ENCODE assay signal across 24 cellular contexts in the genomic region with DNA sequence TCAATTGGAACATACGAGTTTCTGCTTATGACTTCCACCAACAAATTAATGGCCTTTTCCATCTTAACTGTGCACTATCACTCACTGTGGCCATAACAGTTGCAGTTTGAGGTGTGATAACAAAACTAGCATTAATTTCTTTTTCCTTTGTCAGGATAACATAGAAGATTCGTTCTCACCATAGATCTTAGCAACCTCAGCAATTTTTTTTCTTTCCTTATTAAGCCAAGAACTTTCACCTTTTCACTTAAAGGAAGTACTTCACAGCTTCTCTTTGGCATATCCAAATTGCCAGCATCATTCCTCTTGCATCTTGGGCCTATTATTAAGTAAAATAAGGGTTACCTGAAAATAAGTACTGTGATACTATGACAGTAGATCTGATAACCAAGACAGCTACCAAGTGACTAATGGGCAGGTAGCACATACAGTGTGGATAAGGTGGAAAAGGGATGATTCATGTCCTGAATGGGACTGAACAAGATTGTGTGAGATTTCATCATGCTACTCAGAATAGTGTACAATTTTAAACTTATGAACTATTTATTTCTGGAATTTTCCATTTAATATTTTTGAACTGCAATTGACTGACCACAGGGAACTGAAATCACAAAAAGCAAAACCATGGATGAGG. TPM values are rescaled to one million over a fixed set of nuclear protein-coding genes. Genes with fewer than 3 reads are reported as not detected.
DNase-seq lines count a peak whose midpoint lies in the region; ATAC-seq, FAIRE-seq and TF ChIP-seq lines count a peak whose summit lies in the region.
"Had no signal": no experiment of that assay in that cellular context is flagged by ENCODE, and none has a peak within 500 bp of the region (broad histone marks: within the 10 kb centered on the region; RNA-seq: fewer than 3 reads in every experiment).

No MANE protein-coding gene starts in this region.

- DNase-seq in MCF 10A (ENCODE audit: unreplicated experiment) (no peak), breast epithelium (ENCODE audit: low spot score in 2 of 2) (no peak), PC-9 (no peak), bronchial epithelial cell (ENCODE audit: low read depth) (peak; percentile 77), keratinocyte (ENCODE audit: low read depth, low spot score) (no peak), foreskin fibroblast (no peak)
- DNase-seq: CD4-positive, CD25-positive, alpha-beta regulatory T cell; DMS53; H7; NCI-H1092; NCI-H1417 treated with DMSO at 0.1 percent for 48 hours; NCI-H1694 treated with DMSO at 0.1 percent for 48 hours; NCI-H2081; NCI-H226; NCI-H510A; NCI-H69; OCI-M1; Right ventricle myocardium superior had no signal

- H3K9me2 ChIP-seq in PC-9 (ENCODE audit: insufficient read depth) = no peaks in the 10 kb centered on the region

- H3K9me1 ChIP-seq in keratinocyte (ENCODE audit: control insufficient read depth, extremely low read depth, insufficient read depth, low read length) = no peaks in the 10 kb centered on the region

- CTCF ChIA-PET in MCF 10A (lab: Yijun Ruan, JAX) = interaction anchor here (0.6 kb wide), 1 partner anchor 219 kb away, joined by 3 read pairs; no protein-coding TSS in a partner anchor
- CTCF ChIA-PET in PC-9 (lab: Charles Lee) = no interaction called here

- H3K4me2 ChIP-seq in PC-9 (no peak overlapping the region), keratinocyte (ENCODE audit: control insufficient read depth, extremely low read depth, insufficient read depth, low read depth, low read length) (no peak overlapping the region)
- H3K4me2 ChIP-seq: BLaER1 had no signal

- H3K9ac ChIP-seq in keratinocyte (ENCODE audit: control insufficient read depth, extremely low read depth, insufficient read depth, low read length) = no peak overlapping the region
- H3K9ac ChIP-seq: BLaER1 had no signal

- no peak for TF ChIP-seq CTCF in MCF 10A (IDR thresholded peaks at IDR 0.05; ENCODE audit: unreplicated experiment)
- no peak for TF ChIP-seq CTCF in breast epithelium (IDR thresholded peaks at IDR 0.05)
- TF ChIP-seq CTCF in PC-9 (conservative IDR thresholded peaks at IDR 0.05) = no peak
- TF ChIP-seq CTCF in bronchial epithelial cell (IDR thresholded peaks at IDR 0.05; ENCODE audit: insufficient read depth, low read length, severe bottlenecking) = no peak
- TF ChIP-seq CTCF in keratinocyte (optimal IDR thresholded peaks at IDR 0.05 in 1 of 3, IDR thresholded peaks at IDR 0.05 in 1 of 3, conservative IDR thresholded peaks at IDR 0.05 in 1 of 3; ENCODE audit: extremely low read depth in 1 of 3, insufficient read depth in 2 of 3, low read length in 3 of 3) = no peak
- no peak for TF ChIP-seq CTCF in foreskin fibroblast (IDR thresholded peaks at IDR 0.05; ENCODE audit: low read depth, low read length)

- H3K4me3 Mint-ChIP-seq in MCF 10A (ENCODE audit: unreplicated experiment) = no peak overlapping the region
- H3K4me3 Mint-ChIP-seq: CD4-positive, CD25-positive, alpha-beta regulatory T cell had no signal

- no peak overlapping the region for H2AFZ ChIP-seq in PC-9
- no peak overlapping the region for H2AFZ ChIP-seq in keratinocyte (ENCODE audit: control insufficient read depth, low read length)

- intact Hi-C loops in MCF 10A (cut with micrococcal nuclease) (no loop called here), breast epithelium (cut with DNase I; ENCODE audit: low total_unique reads) (no loop called here), PC-9 (cut with micrococcal nuclease; ENCODE audit: unreplicated experiment) (no loop called here)

- dilution Hi-C loops in keratinocyte (cut with MboI; ENCODE audit: extremely low pct_ligation_motif_present, low sequenced_read_pairs) = no loop called here

- no peaks in the 10 kb centered on the region for H3K4me1 ChIP-seq in breast epithelium
- H3K4me1 ChIP-seq in PC-9 (replicated peaks; ENCODE audit: insufficient read depth) = no peaks in the 10 kb centered on the region
- H3K4me1 ChIP-seq in keratinocyte (ENCODE audit: control insufficient read depth, extremely low read depth, insufficient read depth, low read length) = peaks cover 6% of the 10 kb centered on the region
- H3K4me1 ChIP-seq: SJSA1 had no signal

- H3K36me3 ChIP-seq in breast epithelium (no peaks in the 10 kb centered on the region), PC-9 (ENCODE audit: low read depth) (peaks cover 26% of the 10 kb centered on the region), bronchial epithelial cell (ENCODE audit: control insufficient read depth, insufficient read depth, low read length) (no peaks in the 10 kb centered on the region), keratinocyte (ENCODE audit: control insufficient read depth in 2 of 2, extremely low read depth in 1 of 2, insufficient read depth in 2 of 2, low read length in 2 of 2) (peaks cover 2 to 4% of the 10 kb centered on the region in 2 experiments)

- no peaks in the 10 kb centered on the region for H3K27me3 Mint-ChIP-seq in MCF 10A (ENCODE audit: insufficient read depth, unreplicated experiment)
- H3K27me3 Mint-ChIP-seq: CD4-positive, CD25-positive, alpha-beta regulatory T cell; IgD-negative memory B cell had no signal

- no peak overlapping the region for H3K4me3 ChIP-seq in breast epithelium
- H3K4me3 ChIP-seq in PC-9 = no peak overlapping the region
- no peak overlapping the region for H3K4me3 ChIP-seq in bronchial epithelial cell (ENCODE audit: low read depth, low read length)
- H3K4me3 ChIP-seq in keratinocyte (ENCODE audit: control insufficient read depth in 2 of 3, extremely low read depth in 1 of 3, insufficient read depth in 2 of 3, low read depth in 1 of 3, low read length in 3 of 3) = no peak overlapping the region
- no peak overlapping the region for H3K4me3 ChIP-seq in foreskin fibroblast (ENCODE audit: low read depth in 1 of 2, low read length in 2 of 2)
- H3K4me3 ChIP-seq: BLaER1, SJSA1 had no signal

- POLR2A ChIA-PET in MCF 10A (lab: Yijun Ruan, JAX) (no interaction called here), PC-9 (lab: Charles Lee; ENCODE audit: unreplicated experiment) (no interaction called here)

- H3K36me3 Mint-ChIP-seq in MCF 10A (ENCODE audit: insufficient read depth, unreplicated experiment) = peaks cover 17% of the 10 kb centered on the region

- H3K27ac ChIP-seq in breast epithelium (no peak overlapping the region), PC-9 (peak overlapping the region; percentile 49), keratinocyte (ENCODE audit: control insufficient read depth, insufficient read depth, low read length) (peak overlapping the region; percentile 78)
- H3K27ac ChIP-seq: BLaER1, SJSA1 had no signal

- H3K79me2 ChIP-seq in PC-9 (ENCODE audit: low read depth) (no peaks in the 10 kb centered on the region), keratinocyte (ENCODE audit: control insufficient read depth, insufficient read depth, low read length) (no peaks in the 10 kb centered on the region)

- H3K9me3 ChIP-seq in breast epithelium = peaks cover 31 to 59% of the 10 kb centered on the region in 2 donors
- peaks cover 13% of the 10 kb centered on the region; the same call in 1 of the 2 replicates for H3K9me3 ChIP-seq in PC-9 (ENCODE audit: insufficient read depth, low read depth)
- H3K9me3 ChIP-seq in keratinocyte (ENCODE audit: control insufficient read depth, low read depth, low read length) = no peaks in the 10 kb centered on the region

- no peak for TF ChIP-seq POLR2A in breast epithelium (IDR thresholded peaks at IDR 0.05)

- H3K4me1 Mint-ChIP-seq in MCF 10A (ENCODE audit: insufficient read depth, unreplicated experiment) = no peaks in the 10 kb centered on the region

- no peak for FAIRE-seq in bronchial epithelial cell (lab: Jason Lieb, UNC)
- peak; percentile 46 for FAIRE-seq in keratinocyte (lab: Jason Lieb, UNC)
- FAIRE-seq: GM18507 had no signal

- H4K20me1 ChIP-seq in PC-9 (ENCODE audit: insufficient read depth) (no peaks in the 10 kb centered on the region), keratinocyte (ENCODE audit: control insufficient read depth, extremely low read depth, insufficient read depth, low read length) (no peaks in the 10 kb centered on the region)
- H4K20me1 ChIP-seq: BLaER1 had no signal

- H3K27ac Mint-ChIP-seq in MCF 10A (ENCODE audit: low read depth, unreplicated experiment) = no peak overlapping the region
- H3K27ac Mint-ChIP-seq: CD4-positive, CD25-positive, alpha-beta regulatory T cell; IgD-negative memory B cell had no signal

- H3K9me3 Mint-ChIP-seq in MCF 10A (ENCODE audit: unreplicated experiment) = peaks cover 30% of the 10 kb centered on the region

- H3K27me3 ChIP-seq in breast epithelium (no peaks in the 10 kb centered on the region), PC-9 (ENCODE audit: insufficient read depth, low read depth) (no peaks in the 10 kb centered on the region), bronchial epithelial cell (ENCODE audit: control insufficient read depth, insufficient read depth, low read length) (no peaks in the 10 kb centered on the region), keratinocyte (ENCODE audit: control insufficient read depth, extremely low read depth, insufficient read depth, low read length) (no peaks in the 10 kb centered on the region)
- H3K27me3 ChIP-seq: BLaER1, SJSA1 had no signal

- no peaks in the 10 kb centered on the region for H3F3A ChIP-seq in PC-9 (ENCODE audit: insufficient read depth, low read depth)

- ATAC-seq in HG03571 (IDR thresholded peaks at IDR 0.05; ENCODE audit: unreplicated experiment) = no peak
- ATAC-seq in activated CD4-positive, CD25-positive, alpha-beta regulatory T cell treated with anti-CD3 and anti-CD28 coated beads, Interleukin-2, amount 50 U/mL, for 24 hours = no peak

- BruUV-seq in MCF 10A (replicated peaks; lab: Mats Ljungman, UMichigan) = TSS peak; percentile 70
- BruUV-seq in PC-9 (replicated peaks; lab: Mats Ljungman, UMichigan) = no TSS peak

RNA-seq across cellular contexts. Expression of a gene that starts 46.6 kb away (rescaled TPM):
- 21.3 and 25.9 TPM in 2 replicates for total RNA-seq in MCF 10A (2022)
- 10 to 100 TPM; 19.5 to 84.0 (median 58.3) TPM for total RNA-seq in breast epithelium
- 50.5 and 73.6 TPM in 2 replicates for total RNA-seq in PC-9 (2021)
- 18.2 and 29.2 TPM in 2 replicates for total RNA-seq in bronchial epithelial cell
- 3.8 to 11.4 TPM (median 6.2 TPM) in 3 replicates for polyA plus RNA-seq in keratinocyte
- 7.4 TPM for polyA plus RNA-seq in keratinocyte (2011; ENCODE audit: low read depth)
- polyA plus RNA-seq in keratinocyte (2011; cell fraction: cytosol; rRNA removed) = 3.5 and 5.8 TPM in 2 replicates
- 3.0 and 4.6 TPM in 2 replicates for polyA plus RNA-seq in keratinocyte (2011; cell fraction: nucleus; rRNA removed)
- polyA plus RNA-seq in keratinocyte (2012; ENCODE audit: low replicate concordance) = 4.0 and 7.6 TPM in 2 replicates
- polyA minus RNA-seq in keratinocyte = 0.46 to 9.0 TPM (median 1.1 TPM) in 3 replicates
- polyA minus RNA-seq in keratinocyte (2011; cell fraction: cytosol; rRNA and poly(A)+ RNA removed) = 9.4 TPM
- 8.1 and 11.3 TPM in 2 replicates for polyA minus RNA-seq in keratinocyte (2011; cell fraction: nucleus; rRNA and poly(A)+ RNA removed)

Comparison
In these comparisons a context has a peak if more than half of its experiments do, and no peak if none do; other contexts are left out.
1. H3K27ac ChIP-seq: peak in PC-9 (single experiment) and keratinocyte (single experiment); none in breast epithelium (0 of 2).